Comparison of ENCODE assay signal across 8 cellular contexts in the genomic region with DNA sequence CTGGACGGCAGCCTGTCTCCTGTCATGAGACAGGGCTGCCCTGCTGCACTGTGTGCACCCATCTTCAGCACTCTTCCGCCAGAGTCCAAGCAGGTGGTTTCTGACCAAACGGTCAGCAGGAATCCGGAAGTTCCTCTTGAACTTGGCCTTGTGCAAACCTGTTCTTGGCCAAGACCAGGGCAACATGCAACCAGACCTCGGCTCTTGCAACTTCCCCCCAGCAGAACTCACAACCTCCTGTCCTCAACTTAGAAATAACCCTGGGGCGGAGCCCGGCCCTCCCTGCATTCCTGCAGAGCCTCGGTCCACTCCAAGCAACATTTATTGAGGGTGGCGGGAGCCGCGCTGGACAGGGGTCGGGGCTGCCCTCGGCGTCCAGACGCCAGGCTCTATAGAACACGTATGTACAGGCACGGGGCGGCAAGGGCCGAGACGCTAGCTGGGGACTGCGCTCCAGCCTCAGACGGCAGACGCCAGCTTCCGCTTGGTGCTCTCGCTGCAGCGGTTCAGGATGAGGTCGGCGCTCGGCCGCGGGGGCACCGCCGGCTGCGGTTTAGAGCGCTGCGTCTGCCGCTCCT.
DNase-seq lines count a peak whose midpoint lies in the region; ATAC-seq and TF ChIP-seq lines count a peak whose summit lies in the region.
"Not testable (repeated sequence)": the region's sequence is repeated elsewhere in the genome, so short reads cannot be mapped to it uniquely, and the experiment has no call there.

No MANE protein-coding gene starts in this region.

- not testable (repeated sequence) for H3K9me3 ChIP-seq in Caco-2; SK-N-MC (ENCODE audit: low read depth, low read length); iPS DF 6.9 (ENCODE audit: control insufficient read depth, insufficient read depth, low read length)

- WGBS in iPS DF 6.9 (ENCODE audit: insufficient coverage, insufficient read length): no CpG with 5 or more reads among the region's 37 CpGs

- H3K27ac Mint-ChIP-seq in Caco-2 (ENCODE audit: unreplicated experiment); activated T-cell treated with anti-CD3 and anti-CD28 coated beads, Interleukin-2, amount 50 U/mL, for 72 hours; osteocyte (ENCODE audit: unreplicated experiment); stimulated activated naive CD8-positive, alpha-beta T cell treated with anti-CD3 and anti-CD28 coated beads, Interleukin-15, Interleukin-2, amounts not matched to agents 100 ng/mL and 50 ng/mL, for 24 hours: not testable (repeated sequence)
- peak overlapping the region; percentile 75 for H3K27ac Mint-ChIP-seq in dendritic cell treated with granulocyte-macrophage colony-stimulating factor and Interleukin-4, amounts not matched to agents 40 ng/mL and 50 ng/mL, for 4 days

- intact Hi-C loops in Caco-2 (cut with micrococcal nuclease; ENCODE audit: unreplicated experiment); dendritic cell treated with granulocyte-macrophage colony-stimulating factor and Interleukin-4, amounts not matched to agents 40 ng/mL and 50 ng/mL, for 4 days (cut with micrococcal nuclease): not testable (repeated sequence)

- peak; percentile 2 for ATAC-seq in HG03064 (IDR thresholded peaks at IDR 0.05; ENCODE audit: low read depth, unreplicated experiment)
- not testable (repeated sequence) for ATAC-seq in activated T-cell treated with anti-CD3 and anti-CD28 coated beads, Interleukin-2, amount 50 U/mL, for 72 hours (replicated peaks in 1 of 2)

- H3K27me3 ChIP-seq in Caco-2 (replicated peaks; ENCODE audit: control insufficient read depth, insufficient read depth, low read length); iPS DF 6.9 (ENCODE audit: control insufficient read depth, insufficient read depth, low read length): not testable (repeated sequence)

- not testable (repeated sequence) for H3K36me3 Mint-ChIP-seq in Caco-2 (ENCODE audit: insufficient read depth, unreplicated experiment); activated T-cell treated with anti-CD3 and anti-CD28 coated beads, Interleukin-2, amount 50 U/mL, for 72 hours (ENCODE audit: insufficient read depth in 2 of 2); dendritic cell treated with granulocyte-macrophage colony-stimulating factor and Interleukin-4, amounts not matched to agents 40 ng/mL and 50 ng/mL, for 4 days (ENCODE audit: low read depth); osteocyte (ENCODE audit: unreplicated experiment); stimulated activated naive CD8-positive, alpha-beta T cell treated with anti-CD3 and anti-CD28 coated beads, Interleukin-15, Interleukin-2, amounts not matched to agents 100 ng/mL and 50 ng/mL, for 24 hours (ENCODE audit: low read depth)

- CTCF ChIA-PET in Caco-2 (lab: Charles Lee): not testable (repeated sequence)

- not testable (repeated sequence) for H3K27ac ChIP-seq in SK-N-MC; iPS DF 6.9 (ENCODE audit: low read length)

- peak overlapping the region; percentile 67 for H3K4me3 Mint-ChIP-seq in Caco-2 (ENCODE audit: unreplicated experiment)
- H3K4me3 Mint-ChIP-seq in activated T-cell treated with anti-CD3 and anti-CD28 coated beads, Interleukin-2, amount 50 U/mL, for 72 hours: peak overlapping the region; percentile 66 to 68
- H3K4me3 Mint-ChIP-seq in dendritic cell treated with granulocyte-macrophage colony-stimulating factor and Interleukin-4, amounts not matched to agents 40 ng/mL and 50 ng/mL, for 4 days: peak overlapping the region; percentile 62
- peak overlapping the region; percentile 62 for H3K4me3 Mint-ChIP-seq in osteocyte (ENCODE audit: unreplicated experiment)
- peak overlapping the region; percentile 63 for H3K4me3 Mint-ChIP-seq in stimulated activated naive CD8-positive, alpha-beta T cell treated with anti-CD3 and anti-CD28 coated beads, Interleukin-15, Interleukin-2, amounts not matched to agents 100 ng/mL and 50 ng/mL, for 24 hours

- peak; percentile 34 to 39 for DNase-seq in Caco-2
- not testable (repeated sequence) for DNase-seq in SK-N-MC (ENCODE audit: low read depth, low spot score); activated T-cell treated with anti-CD3 and anti-CD28 coated beads, Interleukin-2, amount 50 U/mL, for 72 hours; iPS DF 6.9 (ENCODE audit: low read depth, low spot score); osteocyte (ENCODE audit: extremely low spot score, unreplicated experiment)

- TF ChIP-seq CTCF in Caco-2 (IDR thresholded peaks at IDR 0.05; ENCODE audit: insufficient read depth in 1 of 2, low read depth in 1 of 2, low read length in 1 of 2, severe bottlenecking in 1 of 2, unreplicated experiment in 1 of 2); osteocyte (IDR thresholded peaks at IDR 0.05): not testable (repeated sequence)

- POLR2A ChIA-PET in Caco-2 (lab: Charles Lee): not testable (repeated sequence)

- not testable (repeated sequence) for H3K4me1 Mint-ChIP-seq in Caco-2 (ENCODE audit: low read depth, unreplicated experiment); activated T-cell treated with anti-CD3 and anti-CD28 coated beads, Interleukin-2, amount 50 U/mL, for 72 hours (ENCODE audit: low read depth); dendritic cell treated with granulocyte-macrophage colony-stimulating factor and Interleukin-4, amounts not matched to agents 40 ng/mL and 50 ng/mL, for 4 days (ENCODE audit: low read depth); osteocyte (ENCODE audit: unreplicated experiment); stimulated activated naive CD8-positive, alpha-beta T cell treated with anti-CD3 and anti-CD28 coated beads, Interleukin-15, Interleukin-2, amounts not matched to agents 100 ng/mL and 50 ng/mL, for 24 hours (ENCODE audit: low read depth)

- H3K36me3 ChIP-seq in Caco-2 (ENCODE audit: control insufficient read depth, insufficient read depth, low read length); SK-N-MC (ENCODE audit: insufficient read depth, low read length); iPS DF 6.9 (ENCODE audit: control insufficient read depth, insufficient read depth, low read length): not testable (repeated sequence)

- not testable (repeated sequence) for H3K9me3 Mint-ChIP-seq in Caco-2 (ENCODE audit: unreplicated experiment); activated T-cell treated with anti-CD3 and anti-CD28 coated beads, Interleukin-2, amount 50 U/mL, for 72 hours; dendritic cell treated with granulocyte-macrophage colony-stimulating factor and Interleukin-4, amounts not matched to agents 40 ng/mL and 50 ng/mL, for 4 days; osteocyte (ENCODE audit: unreplicated experiment); stimulated activated naive CD8-positive, alpha-beta T cell treated with anti-CD3 and anti-CD28 coated beads, Interleukin-15, Interleukin-2, amounts not matched to agents 100 ng/mL and 50 ng/mL, for 24 hours

- H3K4me1 ChIP-seq in Caco-2; iPS DF 6.9 (ENCODE audit: control insufficient read depth, insufficient read depth, low read length): not testable (repeated sequence)

- H3K4me3 ChIP-seq in Caco-2 (ENCODE audit: low read depth, low read length) (peak overlapping the region; percentile 52), SK-N-MC (peak overlapping the region; percentile 62), iPS DF 6.9 (ENCODE audit: low read length) (peak overlapping the region; percentile 30; the same call in 1 of the 2 replicates)

- not testable (repeated sequence) for BruUV-seq in Caco-2 (replicated peaks; lab: Mats Ljungman, UMichigan)

- not testable (repeated sequence) for H3K27me3 Mint-ChIP-seq in Caco-2 (ENCODE audit: insufficient read depth, unreplicated experiment); activated T-cell treated with anti-CD3 and anti-CD28 coated beads, Interleukin-2, amount 50 U/mL, for 72 hours (ENCODE audit: low read depth); dendritic cell treated with granulocyte-macrophage colony-stimulating factor and Interleukin-4, amounts not matched to agents 40 ng/mL and 50 ng/mL, for 4 days; osteocyte (ENCODE audit: unreplicated experiment); stimulated activated naive CD8-positive, alpha-beta T cell treated with anti-CD3 and anti-CD28 coated beads, Interleukin-15, Interleukin-2, amounts not matched to agents 100 ng/mL and 50 ng/mL, for 24 hours

- not testable (repeated sequence) for H3K9ac ChIP-seq in SK-N-MC (ENCODE audit: insufficient read length)
